In genomic region chr10:14974153-14974998, GRCh38 we compare ENCODE assay signal across 4 cellular contexts. TPM values are rescaled to one million over a fixed set of nuclear protein-coding genes. Genes with fewer than 3 reads are reported as not detected.
"Had no signal": no experiment of that assay in that cellular context is flagged by ENCODE, and none has a peak within 500 bp of the region (broad histone marks: within the 10 kb centered on the region; RNA-seq: fewer than 3 reads in every experiment).

No MANE protein-coding gene starts in this region.

RNA-seq across cellular contexts. Expression of gene MEIG1, which starts 15.2 kb away (rescaled TPM):
- total RNA-seq: HT-29, IMR-90, M059J, SK-MEL-5 had no signal
- polyA plus RNA-seq: IMR-90 had no signal
